ENCODE assay signal across 26 cellular contexts in genomic region chr5:15610216-15610615, GRCh38.
A peak's percentile ranks its signal among the peaks of the same experiment; 100 is the strongest.
DNase-seq lines count a peak whose midpoint lies in the region; ATAC-seq and TF ChIP-seq lines count a peak whose summit lies in the region.
"Had no signal": no experiment of that assay in that cellular context is flagged by ENCODE, and none has a peak within 500 bp of the region (broad histone marks: within the 10 kb centered on the region; RNA-seq: fewer than 3 reads in every experiment).

No MANE protein-coding gene starts in this region.

- no peaks in the 10 kb centered on the region for H4K20me1 ChIP-seq in MM.1S (ENCODE audit: insufficient read depth, low read length)

- intact Hi-C loops in sigmoid colon (cut with DNase I) = no loop called here

- WGBS in mesendoderm (ENCODE audit: extremely low coverage, insufficient coverage, low lambda C conversion rate) = no CpG with 5 or more reads among the region's 2 CpGs
- 66 to 74% methylated on average over 2 of the region's 2 CpGs for WGBS in sigmoid colon, 2 donors

- peak overlapping the region; percentile 32 for H3K27ac ChIP-seq in mesendoderm (ENCODE audit: low read depth, low read length)
- no peak overlapping the region for H3K27ac ChIP-seq in sigmoid colon
- no peak overlapping the region for H3K27ac ChIP-seq in MM.1S (ENCODE audit: low read length)
- H3K27ac ChIP-seq: C4-2B, HL-60 had no signal

- H4K5ac ChIP-seq in mesendoderm (ENCODE audit: low read length) = no peak overlapping the region

- H3K9me3 Mint-ChIP-seq in WTC11 (0 out of 2 replicates have a peak, but pooled peaks cover under 1% of the 10 kb centered on the region), endothelial cell (ENCODE audit: unreplicated experiment) (no peaks in the 10 kb centered on the region)
- H3K9me3 Mint-ChIP-seq: CD8-positive, alpha-beta T cell had no signal

- peaks cover 5% of the 10 kb centered on the region for H3K79me1 ChIP-seq in mesendoderm (ENCODE audit: low read length)

- H3K9ac ChIP-seq in mesendoderm (ENCODE audit: low read length) = no peak overlapping the region
- H3K9ac ChIP-seq in MM.1S (ENCODE audit: low read length) = no peak overlapping the region

- no peak overlapping the region for H2AFZ ChIP-seq in MM.1S (ENCODE audit: low read length)

- no peaks in the 10 kb centered on the region for H3K9me3 ChIP-seq in sigmoid colon
- H3K9me3 ChIP-seq in MM.1S (replicated peaks; ENCODE audit: insufficient read depth, low read length) = no peaks in the 10 kb centered on the region
- H3K9me3 ChIP-seq: Caco-2 had no signal

- H3K4me2 ChIP-seq in mesendoderm (ENCODE audit: low read length) (no peak overlapping the region), MM.1S (ENCODE audit: low read depth, low read length) (no peak overlapping the region)

- no peak for TF ChIP-seq EP300 in sigmoid colon (IDR thresholded peaks at IDR 0.05)

- no peak overlapping the region for H2BK15ac ChIP-seq in mesendoderm (replicated peaks; ENCODE audit: low read depth)

- no peak overlapping the region for H3K23ac ChIP-seq in mesendoderm (ENCODE audit: low read length)

- H3K4me3 ChIP-seq in mesendoderm (ENCODE audit: low read length) (no peak overlapping the region), sigmoid colon (no peak overlapping the region), MM.1S (ENCODE audit: low read length) (no peak overlapping the region)

- no peak for TF ChIP-seq POLR2A in sigmoid colon (IDR thresholded peaks at IDR 0.05)

- no peak overlapping the region for H3K18ac ChIP-seq in mesendoderm (ENCODE audit: low read length)

- H3K36me3 Mint-ChIP-seq in WTC11 (no peaks in the 10 kb centered on the region), endothelial cell (ENCODE audit: low read depth, unreplicated experiment) (peaks cover 5% of the 10 kb centered on the region)
- H3K36me3 Mint-ChIP-seq: CD8-positive, alpha-beta T cell had no signal

- H3K27ac Mint-ChIP-seq in WTC11 (peak overlapping the region; percentile 39; the same call in 1 of the 2 replicates), endothelial cell (ENCODE audit: unreplicated experiment) (peak overlapping the region; percentile 94)
- H3K27ac Mint-ChIP-seq: B cell; CD8-positive, alpha-beta T cell had no signal

- H3K36me3 ChIP-seq in mesendoderm (ENCODE audit: control insufficient read depth, insufficient read depth, low read length) = no peaks in the 10 kb centered on the region
- H3K36me3 ChIP-seq in sigmoid colon = no peaks in the 10 kb centered on the region
- no peaks in the 10 kb centered on the region for H3K36me3 ChIP-seq in MM.1S (replicated peaks; ENCODE audit: insufficient read depth, low read length)

- no peaks in the 10 kb centered on the region for H3K79me2 ChIP-seq in mesendoderm (ENCODE audit: control insufficient read depth, insufficient read depth, low read length)
- peaks cover 23% of the 10 kb centered on the region; the same call in 1 of the 2 replicates for H3K79me2 ChIP-seq in MM.1S (ENCODE audit: low read length)

- H3K27me3 Mint-ChIP-seq in WTC11 (ENCODE audit: low read depth) = no peaks in the 10 kb centered on the region
- peaks cover 2% of the 10 kb centered on the region for H3K27me3 Mint-ChIP-seq in endothelial cell (ENCODE audit: unreplicated experiment)
- H3K27me3 Mint-ChIP-seq: B cell had no signal

- H3K4me3 Mint-ChIP-seq in WTC11 = no peak overlapping the region
- H3K4me3 Mint-ChIP-seq in endothelial cell (ENCODE audit: unreplicated experiment) = peak overlapping the region; percentile 34
- H3K4me3 Mint-ChIP-seq: B cell; CD8-positive, alpha-beta T cell had no signal

- peaks cover 19% of the 10 kb centered on the region for H3K4me1 Mint-ChIP-seq in WTC11
- H3K4me1 Mint-ChIP-seq in endothelial cell (ENCODE audit: unreplicated experiment) = peaks cover 64% of the 10 kb centered on the region
- H3K4me1 Mint-ChIP-seq: B cell had no signal

- POLR2A ChIA-PET in WTC11 (lab: Charles Lee) = no interaction called here

- peak; percentile 32; the same call in 1 of the 2 replicates for ATAC-seq in WTC11
- ATAC-seq: CD8-positive, alpha-beta T cell had no signal

- DNase-seq in WTC11 (ENCODE audit: low spot score) (no peak), endothelial cell (ENCODE audit: low spot score) (no peak), mesendoderm (peak; percentile 94), sigmoid colon (no peak), MM.1S (no peak), NCI-H446 treated with DMSO at 0.1 percent for 48 hours (lab: John Stamatoyannopoulos, UW) (no peak)
- no peak for DNase-seq in activated CD4-positive, alpha-beta T cell treated with anti-CD3 and anti-CD28 coated beads for 4 hours
- DNase-seq: Caco-2; CD8-positive, alpha-beta T cell; DMS79; EL; GF-D8; Karpas-422; MV-4-11; NCI-H1105; NCI-H1436 treated with DMSO at 0.1 percent for 48 hours; NCI-H187 treated with DMSO at 0.1 percent for 48 hours; NCI-H2171 treated with DMSO at 0.1 percent for 48 hours; NCI-H345; NCI-H524 treated with DMSO at 0.1 percent for 48 hours; NCI-H82; Right ventricle myocardium superior; RPMI8226 had no signal

- peak overlapping the region; percentile 61 for H2BK5ac ChIP-seq in mesendoderm (ENCODE audit: low read length)

- H3K4ac ChIP-seq in mesendoderm (ENCODE audit: low read depth, low read length) = no peak overlapping the region

- H2AK5ac ChIP-seq in mesendoderm (ENCODE audit: low read length) = no peak overlapping the region

- H3K27me3 ChIP-seq in mesendoderm (ENCODE audit: insufficient read depth, low read length, poor library complexity) (no peaks in the 10 kb centered on the region), sigmoid colon (no peaks in the 10 kb centered on the region), MM.1S (replicated peaks; ENCODE audit: insufficient read depth, low read length) (no peaks in the 10 kb centered on the region)

- no peaks in the 10 kb centered on the region for H3F3A ChIP-seq in MM.1S (ENCODE audit: insufficient read depth, low read length)

- H4K8ac ChIP-seq in mesendoderm (ENCODE audit: low read depth, low read length) = no peak overlapping the region

- H3K9me2 ChIP-seq in MM.1S (replicated peaks; ENCODE audit: insufficient read depth, low read length) = no peaks in the 10 kb centered on the region

- no peak overlapping the region for H3K56ac ChIP-seq in mesendoderm (ENCODE audit: low read length)

- TF ChIP-seq CTCF in WTC11 (IDR thresholded peaks at IDR 0.05) = no peak
- no peak for TF ChIP-seq CTCF in endothelial cell (IDR thresholded peaks at IDR 0.05; ENCODE audit: unreplicated experiment)
- no peak for TF ChIP-seq CTCF in sigmoid colon (IDR thresholded peaks at IDR 0.05)
- no peak for TF ChIP-seq CTCF in MM.1S (IDR thresholded peaks at IDR 0.05; ENCODE audit: low read length)

- H3K4me1 ChIP-seq in mesendoderm (ENCODE audit: control insufficient read depth, low read depth, low read length) (peaks cover 2% of the 10 kb centered on the region), sigmoid colon (no peaks in the 10 kb centered on the region), MM.1S (ENCODE audit: low read length) (no peaks in the 10 kb centered on the region)
- H3K4me1 ChIP-seq: Caco-2 had no signal

- H2BK120ac ChIP-seq in mesendoderm (ENCODE audit: low read depth, low read length) = no peak overlapping the region

- CTCF ChIA-PET in WTC11 (lab: Charles Lee) = interaction anchor here (0.9 kb wide), 1 partner anchor 15 kb away, joined by 3 read pairs; no protein-coding TSS in a partner anchor

TF ChIP-seq in WTC11, 78 proteins besides CTCF, POLR2A, EP300 and RAD21:
- TF ChIP-seq HMGXB4 (CRISPR knock-in tag; IDR thresholded peaks at IDR 0.05) = no peak
- no peak for TF ChIP-seq ZNF138 (CRISPR knock-in tag; conservative IDR thresholded peaks at IDR 0.05)
- TF ChIP-seq SOX15 (CRISPR knock-in tag; IDR thresholded peaks at IDR 0.05) = no peak
- no peak for TF ChIP-seq STAT6 (CRISPR knock-in tag; conservative IDR thresholded peaks at IDR 0.05; ENCODE audit: low read depth)
